In the genomic region with DNA sequence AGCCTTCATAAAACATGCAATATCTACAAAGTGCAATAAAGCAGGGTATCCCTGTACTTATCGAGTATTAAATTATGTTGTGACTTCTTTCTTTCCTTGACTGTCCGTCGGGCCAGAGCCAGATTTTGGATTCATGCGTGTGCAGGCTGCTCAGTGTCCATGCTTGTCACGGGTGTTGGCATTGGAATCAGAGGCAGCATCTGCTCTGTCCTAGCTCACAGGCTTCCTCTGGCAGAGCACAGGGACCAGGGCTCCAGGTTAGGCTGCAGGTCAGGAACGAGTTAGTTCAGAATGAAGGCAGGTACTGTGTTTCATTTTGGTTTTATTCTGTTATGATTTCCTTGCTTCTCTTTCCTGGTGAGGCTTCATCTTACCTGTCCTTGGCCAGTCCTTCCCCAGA, we compare ENCODE assay signal across 7 cellular contexts.
"Had no signal": no experiment of that assay in that cellular context is flagged by ENCODE, and none has a peak within 500 bp of the region (broad histone marks: within the 10 kb centered on the region; RNA-seq: fewer than 3 reads in every experiment).

No MANE protein-coding gene starts in this region.

- H3K4me3 Mint-ChIP-seq: IgD-negative memory B cell had no signal

- H3K4me3 ChIP-seq: K562 had no signal

- H3K4me2 ChIP-seq: KMS-11 had no signal

- DNase-seq: IMR-90, KBM-7, KG1 had no signal

- H3K27ac ChIP-seq: HL-60, KMS-11 had no signal

- H3K4me1 Mint-ChIP-seq: IgD-negative memory B cell had no signal
